25 cellular contexts compared by ENCODE assay signal in genomic region chr4:66062044-66062443, GRCh38.
A peak's percentile ranks its signal among the peaks of the same experiment; 100 is the strongest.
DNase-seq lines count a peak whose midpoint lies in the region; ATAC-seq, FAIRE-seq and TF ChIP-seq lines count a peak whose summit lies in the region.
"Had no signal": no experiment of that assay in that cellular context is flagged by ENCODE, and none has a peak within 500 bp of the region (broad histone marks: within the 10 kb centered on the region; RNA-seq: fewer than 3 reads in every experiment).

No MANE protein-coding gene starts in this region.

- FAIRE-seq in bronchial epithelial cell (lab: Jason Lieb, UNC): no peak
- FAIRE-seq: TTC549 had no signal

- H3K36me3 ChIP-seq in IMR-90 (ENCODE audit: control insufficient read depth, insufficient read depth, low read length) (no peaks in the 10 kb centered on the region), bronchial epithelial cell (ENCODE audit: control insufficient read depth, insufficient read depth, low read length) (no peaks in the 10 kb centered on the region), mesenchymal stem cell (ENCODE audit: control insufficient read depth in 1 of 2, insufficient read depth in 2 of 2, low read depth in 1 of 2, low read length in 2 of 2) (no peaks in the 10 kb centered on the region)
- H3K36me3 ChIP-seq: sigmoid colon, uterus had no signal

- no peak overlapping the region for H2BK20ac ChIP-seq in IMR-90 (ENCODE audit: low read depth, low read length)

- no peak overlapping the region for H3K4ac ChIP-seq in IMR-90 (ENCODE audit: low read depth, low read length)
- H3K4ac ChIP-seq in mesenchymal stem cell (ENCODE audit: low read depth in 1 of 2, low read length in 2 of 2): no peak overlapping the region

- H2AFZ ChIP-seq in IMR-90 (replicated peaks; ENCODE audit: low read length, poor library complexity) (no peak overlapping the region), mesenchymal stem cell (ENCODE audit: low read depth, low read length) (no peak overlapping the region)

- H3K23ac ChIP-seq in IMR-90 (ENCODE audit: low read depth, low read length) (no peak overlapping the region), mesenchymal stem cell (ENCODE audit: low read length in 2 of 2) (no peak overlapping the region)

- POLR2A ChIA-PET in IMR-90 (lab: Charles Lee; ENCODE audit: unreplicated experiment): no interaction called here

- H2BK12ac ChIP-seq in mesenchymal stem cell (ENCODE audit: low read length in 2 of 2): no peak overlapping the region

- WGBS in IMR-90 (ENCODE audit: extremely low coverage in 2 of 2, insufficient read length in 1 of 2), 2 experiments: no CpG with 5 or more reads among the region's 2 CpGs
- no CpG with 5 or more reads among the region's 2 CpGs for WGBS in mesenchymal stem cell

- ATAC-seq in IMR-90 (ENCODE audit: low read depth) (no peak), GM18517 (IDR thresholded peaks at IDR 0.05; ENCODE audit: unreplicated experiment) (no peak), HG02840 (IDR thresholded peaks at IDR 0.05; ENCODE audit: low FRiP score, unreplicated experiment) (no peak), GM18861 (IDR thresholded peaks at IDR 0.05; ENCODE audit: unreplicated experiment) (no peak)
- ATAC-seq: activated CD4-positive, alpha-beta T cell treated with anti-CD3 and anti-CD28 coated beads for 36 hours; Right ventricle myocardium inferior; stimulated activated effector memory CD8-positive, alpha-beta T cell treated with anti-CD3 and anti-CD28 coated beads, Interleukin-12 subunit alpha, Interleukin-12 subunit beta, amount 100 ng/mL, for 72 hours had no signal

- H2BK5ac ChIP-seq in IMR-90 (ENCODE audit: low read depth, low read length, poor library complexity, severe bottlenecking): no peak overlapping the region
- no peak overlapping the region for H2BK5ac ChIP-seq in mesenchymal stem cell (ENCODE audit: low read depth, low read length, poor library complexity, severe bottlenecking)

- H3K27ac ChIP-seq in IMR-90 (ENCODE audit: insufficient read depth, low read length) (no peak overlapping the region), mesenchymal stem cell (ENCODE audit: low read length, poor library complexity, severe bottlenecking) (no peak overlapping the region)
- H3K27ac ChIP-seq: sigmoid colon, uterus had no signal

- DNase-seq in AG10803 (ENCODE audit: low read depth) (peak; percentile 0), IMR-90 (no peak), bronchial epithelial cell (ENCODE audit: low read depth) (peak; percentile 22), mesenchymal stem cell (peak; percentile 1), NCI-H1105 (lab: John Stamatoyannopoulos, UW) (no peak)
- DNase-seq: activated CD4-positive, alpha-beta T cell treated with anti-CD3 and anti-CD28 coated beads for 36 hours; activated CD8-positive, alpha-beta memory T cell treated with anti-CD3 and anti-CD28 coated beads for 24 hours; activated naive CD4-positive, alpha-beta T cell treated with Interleukin-2 at 50 U/mL for 16 hours; activated T-cell treated with anti-CD3 and anti-CD28 coated beads, Interleukin-2, amount 50 U/mL, for 24 hours; anterior cingulate cortex; cerebellar nuclear complex; H9; KBM-7; midbrain; NCI-H1694; NCI-H526 treated with DMSO at 0.1 percent for 48 hours; sigmoid colon; stimulated activated CD4-positive, alpha-beta T cell treated with anti-CD3 and anti-CD28 coated beads, Interleukin-1b, Interleukin-23, amount 100 ng/mL, for 48 hours; uterus had no signal

- H2BK15ac ChIP-seq in IMR-90 (ENCODE audit: low read depth, low read length) (no peak overlapping the region), mesenchymal stem cell (ENCODE audit: low read depth, poor library complexity, severe bottlenecking) (no peak overlapping the region)

- CTCF ChIA-PET in IMR-90 (lab: Yijun Ruan, JAX): no interaction called here

- H4K5ac ChIP-seq in IMR-90 (ENCODE audit: low read depth, low read length): no peak overlapping the region

- H3K4me1 ChIP-seq in IMR-90 (ENCODE audit: control insufficient read depth, insufficient read depth, low read length) (no peaks in the 10 kb centered on the region), mesenchymal stem cell (ENCODE audit: control insufficient read depth, insufficient read depth, low read depth, low read length) (no peaks in the 10 kb centered on the region)
- H3K4me1 ChIP-seq: uterus had no signal

- H3K56ac ChIP-seq in IMR-90 (ENCODE audit: extremely low read depth, insufficient read depth, low read length): no peak overlapping the region

- H2BK120ac ChIP-seq in IMR-90 (ENCODE audit: low read depth, low read length): 0 out of 2 replicates have a peak overlapping the region, but pooled peaks have one; percentile 0
- no peak overlapping the region for H2BK120ac ChIP-seq in mesenchymal stem cell (ENCODE audit: low read depth, low read length)

- H2AK5ac ChIP-seq in IMR-90 (ENCODE audit: low read depth, low read length): no peak overlapping the region
- H2AK5ac ChIP-seq in mesenchymal stem cell (ENCODE audit: low read length, severe bottlenecking): no peak overlapping the region

- no peak overlapping the region for H2AK9ac ChIP-seq in IMR-90 (replicated peaks; ENCODE audit: low read depth, low read length, poor library complexity)

- H4K20me1 ChIP-seq in IMR-90 (ENCODE audit: insufficient read depth, low read length): no peaks in the 10 kb centered on the region

- intact Hi-C loops in IMR-90 (cut with micrococcal nuclease): no loop called here

- H3K79me1 ChIP-seq in IMR-90 (ENCODE audit: low read depth in 1 of 2, low read length in 2 of 2): no peaks in the 10 kb centered on the region
- H3K79me1 ChIP-seq in mesenchymal stem cell (replicated peaks; ENCODE audit: low read length, poor library complexity, severe bottlenecking): no peaks in the 10 kb centered on the region

- no peak overlapping the region for H3K9ac ChIP-seq in IMR-90 (ENCODE audit: low read depth, low read length)
- peak overlapping the region; percentile 35 for H3K9ac ChIP-seq in mesenchymal stem cell (ENCODE audit: low read length)

- no peak overlapping the region for H3K4me3 ChIP-seq in AG10803 (ENCODE audit: low read length)
- H3K4me3 ChIP-seq in IMR-90 (ENCODE audit: insufficient read depth, low read depth, low read length): no peak overlapping the region
- H3K4me3 ChIP-seq in bronchial epithelial cell (ENCODE audit: low read depth, low read length): no peak overlapping the region
- no peak overlapping the region for H3K4me3 ChIP-seq in mesenchymal stem cell (ENCODE audit: insufficient read depth in 1 of 2, low read depth in 1 of 2, low read length in 2 of 2)
- H3K4me3 ChIP-seq: sigmoid colon, uterus had no signal

- in situ Hi-C loops in IMR-90 (cut with MboI; ENCODE audit: low sequenced_read_pairs): no loop called here

- TF ChIP-seq CTCF in AG10803 (conservative IDR thresholded peaks at IDR 0.05; ENCODE audit: low read length): no peak
- no peak for TF ChIP-seq CTCF in IMR-90 (conservative IDR thresholded peaks at IDR 0.05; ENCODE audit: low read depth, low read length)
- TF ChIP-seq CTCF in bronchial epithelial cell (IDR thresholded peaks at IDR 0.05; ENCODE audit: insufficient read depth, low read length, severe bottlenecking): no peak

- no peak overlapping the region for H4K91ac ChIP-seq in IMR-90 (ENCODE audit: insufficient read depth, low read depth, low read length)
- H4K91ac ChIP-seq in mesenchymal stem cell (ENCODE audit: low read length): no peak overlapping the region

- H3K9me3 ChIP-seq in IMR-90 (ENCODE audit: control insufficient read depth, insufficient read depth, low read length) (peaks cover 2% of the 10 kb centered on the region; the same call in 1 of the 2 replicates), mesenchymal stem cell (ENCODE audit: control insufficient read depth, low read length) (no peaks in the 10 kb centered on the region)
- H3K9me3 ChIP-seq: sigmoid colon, uterus had no signal

- no peak for TF ChIP-seq RAD21 in IMR-90 (IDR thresholded peaks at IDR 0.05; ENCODE audit: low read length)

- no peak overlapping the region for H3K4me2 ChIP-seq in IMR-90 (ENCODE audit: low read depth, low read length)
- H3K4me2 ChIP-seq in mesenchymal stem cell (ENCODE audit: low read length, poor library complexity, severe bottlenecking): no peak overlapping the region

- no peak for TF ChIP-seq POLR2A in IMR-90 (IDR thresholded peaks at IDR 0.05; ENCODE audit: low read depth, low read length)

- no peaks in the 10 kb centered on the region for H3K27me3 ChIP-seq in IMR-90 (ENCODE audit: control insufficient read depth, insufficient read depth, low read length)
- no peaks in the 10 kb centered on the region for H3K27me3 ChIP-seq in bronchial epithelial cell (ENCODE audit: control insufficient read depth, insufficient read depth, low read length)
- H3K27me3 ChIP-seq in mesenchymal stem cell (ENCODE audit: control insufficient read depth in 1 of 2, insufficient read depth in 1 of 2, low read length in 2 of 2): no peaks in the 10 kb centered on the region
- H3K27me3 ChIP-seq: sigmoid colon, uterus had no signal

- H3K18ac ChIP-seq in IMR-90 (ENCODE audit: low read depth, low read length) (no peak overlapping the region), mesenchymal stem cell (ENCODE audit: low read depth in 1 of 2, low read length in 2 of 2) (no peak overlapping the region)

- dilution Hi-C loops in IMR-90 (cut with HindIII; ENCODE audit: low sequenced_read_pairs, unreplicated experiment): no loop called here

- H3K14ac ChIP-seq in IMR-90 (replicated peaks; ENCODE audit: low read depth, low read length): no peak overlapping the region
- no peak overlapping the region for H3K14ac ChIP-seq in mesenchymal stem cell (ENCODE audit: low read length in 2 of 2)

- no peaks in the 10 kb centered on the region for H3K9me1 ChIP-seq in IMR-90 (ENCODE audit: insufficient read depth, low read length)

- H4K8ac ChIP-seq in IMR-90 (ENCODE audit: low read depth in 2 of 2, low read length in 2 of 2) (no peak overlapping the region), mesenchymal stem cell (ENCODE audit: low read length) (no peak overlapping the region)

- no TSS peak for BruUV-seq in IMR-90 (replicated peaks; lab: Mats Ljungman, UMichigan)

TF ChIP-seq in IMR-90, 13 proteins besides CTCF, POLR2A, EP300 and RAD21 (continues in another document):
- TF ChIP-seq RFX5 (IDR thresholded peaks at IDR 0.05; ENCODE audit: low read depth, low read length): no peak
- TF ChIP-seq MAFK (IDR thresholded peaks at IDR 0.05; ENCODE audit: low read depth, low read length): no peak
- TF ChIP-seq RCOR1 (IDR thresholded peaks at IDR 0.05; ENCODE audit: insufficient replicate concordance, low read length): no peak
- TF ChIP-seq, protein P1, sequence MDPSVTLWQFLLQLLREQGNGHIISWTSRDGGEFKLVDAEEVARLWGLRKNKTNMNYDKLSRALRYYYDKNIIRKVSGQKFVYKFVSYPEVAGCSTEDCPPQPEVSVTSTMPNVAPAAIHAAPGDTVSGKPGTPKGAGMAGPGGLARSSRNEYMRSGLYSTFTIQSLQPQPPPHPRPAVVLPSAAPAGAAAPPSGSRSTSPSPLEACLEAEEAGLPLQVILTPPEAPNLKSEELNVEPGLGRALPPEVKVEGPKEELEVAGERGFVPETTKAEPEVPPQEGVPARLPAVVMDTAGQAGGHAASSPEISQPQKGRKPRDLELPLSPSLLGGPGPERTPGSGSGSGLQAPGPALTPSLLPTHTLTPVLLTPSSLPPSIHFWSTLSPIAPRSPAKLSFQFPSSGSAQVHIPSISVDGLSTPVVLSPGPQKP (IDR thresholded peaks at IDR 0.05; ENCODE audit: borderline replicate concordance, low read depth, low read length): no peak
- no peak for TF ChIP-seq MXI1 (IDR thresholded peaks at IDR 0.05; ENCODE audit: borderline replicate concordance, low read depth, low read length)
- TF ChIP-seq CHD1 (IDR thresholded peaks at IDR 0.05; ENCODE audit: low read depth, low read length): no peak

Comparison
In these comparisons a context has a peak if more than half of its experiments do, and no peak if none do; other contexts are left out.
1. DNase-seq: peak in AG10803 (single experiment), bronchial epithelial cell (single experiment) and mesenchymal stem cell (single experiment); none in IMR-90 (single experiment) and NCI-H1105 (single experiment).